8 cellular contexts compared by ENCODE assay signal in genomic region chr17:35588196-35588920, GRCh38. TPM values are rescaled to one million over a fixed set of nuclear protein-coding genes. Genes with fewer than 3 reads are reported as not detected.
DNase-seq lines count a peak whose midpoint lies in the region; ATAC-seq and TF ChIP-seq lines count a peak whose summit lies in the region.

No MANE protein-coding gene starts in this region.

- intact Hi-C loops in CD14-positive monocyte (cut with micrococcal nuclease) (no loop called here), ascending aorta (cut with DNase I) (loop anchor here (5.0 kb wide), 2 partner anchors 219 to 949 kb away; partner anchors contain the start of gene TAF15), right lobe of liver (cut with DNase I) (no loop called here), aorta (cut with DNase I) (no loop called here)

- peaks cover 38% of the 10 kb centered on the region for H3K4me1 Mint-ChIP-seq in CD14-positive monocyte

- DNase-seq in CD14-positive monocyte (ENCODE audit: low spot score), result no peak
- no peak for DNase-seq in ascending aorta (ENCODE audit: low spot score in 2 of 2)
- no peak for DNase-seq in right lobe of liver
- no peak for DNase-seq in aorta
- DNase-seq in GDM1 (lab: John Stamatoyannopoulos, UW), result no peak

- peak overlapping the region; percentile 98 for H3K4me3 Mint-ChIP-seq in CD14-positive monocyte

- H3K36me3 Mint-ChIP-seq in CD14-positive monocyte, result peaks cover 0 to 3% of the 10 kb centered on the region in 2 donors

- no peaks in the 10 kb centered on the region for H3K9me3 Mint-ChIP-seq in CD14-positive monocyte

- H3K36me3 ChIP-seq in HUES6 (ENCODE audit: control insufficient read depth, insufficient read depth, low read length) (peaks cover 2% of the 10 kb centered on the region; the same call in 1 of the 2 replicates), ascending aorta (no peaks in the 10 kb centered on the region), right lobe of liver (no peaks in the 10 kb centered on the region), aorta (ENCODE audit: control insufficient read depth in 1 of 2, insufficient read depth in 2 of 2, low read length in 1 of 2) (no peaks in the 10 kb centered on the region)

- peak overlapping the region in 4 of 7 donors; percentile 96 to 100 (median 98) for H3K27ac Mint-ChIP-seq in CD14-positive monocyte

- H3K4me1 ChIP-seq in HUES6 (ENCODE audit: control insufficient read depth, insufficient read depth, low read length), result peaks cover 14% of the 10 kb centered on the region
- peaks cover 5 to 12% of the 10 kb centered on the region in 2 donors for H3K4me1 ChIP-seq in ascending aorta
- peaks cover 0 to 16% (median 3%) of the 10 kb centered on the region in 4 donors for H3K4me1 ChIP-seq in right lobe of liver
- H3K4me1 ChIP-seq in aorta (ENCODE audit: control insufficient read depth in 1 of 2, insufficient read depth in 2 of 2, low read length in 2 of 2), result no peaks in the 10 kb centered on the region

- no peak for TF ChIP-seq POLR2A in right lobe of liver (IDR thresholded peaks at IDR 0.05)

- H3K9me3 ChIP-seq in HUES6 (ENCODE audit: control insufficient read depth, insufficient read depth, low read depth, low read length) (no peaks in the 10 kb centered on the region), ascending aorta (no peaks in the 10 kb centered on the region), right lobe of liver (no peaks in the 10 kb centered on the region), aorta (ENCODE audit: control insufficient read depth, low read length) (no peaks in the 10 kb centered on the region)

- peaks cover 0 to 7% (median under 1%) of the 10 kb centered on the region in 3 donors for H3K27me3 Mint-ChIP-seq in CD14-positive monocyte (ENCODE audit: low read depth in 3 of 3)

- peak overlapping the region; percentile 97 for H3K9ac ChIP-seq in HUES6 (ENCODE audit: low read length)

- H3K4me3 ChIP-seq in HUES6 (ENCODE audit: low read depth, low read length) (peak overlapping the region; percentile 97), ascending aorta (peak overlapping the region; percentile 82 to 99), right lobe of liver (peak overlapping the region; percentile 74 to 88 (median 76)), aorta (ENCODE audit: low read length in 2 of 2) (peak overlapping the region; percentile 43 to 86)

- H3K27me3 ChIP-seq in HUES6 (ENCODE audit: control insufficient read depth, insufficient read depth, low read length) (no peaks in the 10 kb centered on the region), ascending aorta (no peaks in the 10 kb centered on the region), right lobe of liver (no peaks in the 10 kb centered on the region), aorta (ENCODE audit: control insufficient read depth in 1 of 2, insufficient read depth in 2 of 2, low read length in 1 of 2) (no peaks in the 10 kb centered on the region)

- ATAC-seq in right lobe of liver (no peak), aorta (ENCODE audit: low FRiP score) (no peak), HG02763 (IDR thresholded peaks at IDR 0.05; ENCODE audit: unreplicated experiment) (no peak), GM18867 (IDR thresholded peaks at IDR 0.05; ENCODE audit: unreplicated experiment) (no peak)

- H3K27ac ChIP-seq in HUES6 (ENCODE audit: low read depth, low read length) (peak overlapping the region; percentile 93; the same call in 1 of the 2 replicates), ascending aorta (no peak overlapping the region), right lobe of liver (no peak overlapping the region), aorta (ENCODE audit: low read depth in 1 of 2, low read length in 2 of 2) (no peak overlapping the region)

- 73% methylated on average over 12 of the region's 12 CpGs for WGBS in right lobe of liver (ENCODE audit: insufficient coverage, low coverage, low lambda C conversion rate, missing lambda C conversion rate)
- WGBS in aorta, 2 donors, result 64 to 66% methylated on average over 12 of the region's 12 CpGs

- no peak for TF ChIP-seq CTCF in CD14-positive monocyte (IDR thresholded peaks at IDR 0.05)
- TF ChIP-seq CTCF in ascending aorta (IDR thresholded peaks at IDR 0.05), result no peak
- TF ChIP-seq CTCF in right lobe of liver (IDR thresholded peaks at IDR 0.05), result no peak

RNA-seq across cellular contexts. Expression of gene AP2B1, which starts 1.2 kb away (rescaled TPM):
- 10 to 100 TPM; 29.4 to 44.2 TPM for polyA plus RNA-seq in CD14-positive monocyte
- total RNA-seq in ascending aorta, result 59.5 TPM
- total RNA-seq in right lobe of liver, result 10 to 100 TPM; 33.8 to 62.7 (median 40.8) TPM
- total RNA-seq in aorta, result 100 to 1,000 TPM; 107 to 120 TPM
- polyA plus RNA-seq in aorta, result 10 to 100 TPM; 17.9 to 26.5 TPM

RNA-seq across cellular contexts. Expression of gene PEX12, which starts 10.0 kb away (rescaled TPM):
- polyA plus RNA-seq in CD14-positive monocyte (under 1 TPM; 0.08 to 0.72 TPM), aorta (1 to 10 TPM; 1.6 to 2.5 TPM)
- total RNA-seq in ascending aorta (5.6 TPM), right lobe of liver (1 to 10 TPM; 2.9 to 6.4 (median 4.3) TPM), aorta (1 to 10 TPM; 3.5 to 5.6 TPM)

RNA-seq across cellular contexts. Expression of gene SLFN14, which starts 27.7 kb away (rescaled TPM):
- polyA plus RNA-seq in CD14-positive monocyte, result under 1 TPM; 0.11 to 0.12 TPM
- total RNA-seq in ascending aorta, result not detected
- under 1 TPM in 2 of 6 experiments, not detected in 4; 0.12 to 0.42 TPM for total RNA-seq in right lobe of liver
- under 1 TPM in 1 of 2 donors, not detected in 1; 0.30 TPM for total RNA-seq in aorta
- polyA plus RNA-seq in aorta, result not detected

RNA-seq across cellular contexts. Expression of gene SLFN12L, which starts 50.9 kb away (rescaled TPM):
- polyA plus RNA-seq in CD14-positive monocyte, result under 1 TPM; 0.14 to 0.25 TPM
- total RNA-seq in ascending aorta, result not detected
- total RNA-seq in right lobe of liver, result 1 to 10 TPM in 1 of 6 experiments, under 1 TPM in 4, not detected in 1; 0.32 to 2.6 (median 0.69) TPM
- total RNA-seq in aorta, result 1 to 10 TPM; 3.1 to 6.3 TPM
- polyA plus RNA-seq in aorta, result under 1 TPM in 1 of 2 donors, not detected in 1; 0.75 TPM
